Comparison of ENCODE assay signal across 19 cellular contexts in the genomic region with DNA sequence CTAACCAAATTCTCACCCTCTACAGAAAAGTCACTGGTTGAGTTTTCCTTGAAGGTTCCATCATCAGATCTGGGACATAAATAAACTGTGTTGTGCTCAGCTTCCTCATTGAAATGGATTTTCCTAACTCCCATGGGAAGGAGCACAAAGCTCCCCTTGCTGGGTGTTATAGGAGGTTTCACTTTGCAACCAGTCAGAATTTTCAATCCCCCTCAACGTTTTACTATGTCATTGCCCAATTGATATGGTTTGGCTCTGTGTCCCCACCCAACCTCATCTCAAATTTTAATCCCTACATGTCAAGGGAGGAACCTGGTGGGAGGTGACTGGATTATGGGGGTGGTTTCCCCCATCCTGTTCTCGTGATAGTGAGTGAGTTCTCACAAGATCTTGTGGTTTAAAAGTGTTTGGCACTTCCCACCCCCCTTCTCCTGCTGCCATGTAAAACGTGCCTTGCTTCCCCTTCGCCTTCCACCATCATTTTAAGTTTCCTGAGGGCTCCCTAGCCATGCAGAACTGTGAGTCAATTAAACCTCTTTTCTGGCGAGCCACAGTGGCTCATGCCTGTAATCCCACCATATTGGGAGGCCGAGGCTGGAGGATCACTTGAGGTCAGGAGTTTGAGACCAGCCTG.
A peak's percentile ranks its signal among the peaks of the same experiment; 100 is the strongest.
DNase-seq lines count a peak whose midpoint lies in the region; ATAC-seq and TF ChIP-seq lines count a peak whose summit lies in the region.
"Had no signal": no experiment of that assay in that cellular context is flagged by ENCODE, and none has a peak within 500 bp of the region (broad histone marks: within the 10 kb centered on the region; RNA-seq: fewer than 3 reads in every experiment).

No MANE protein-coding gene starts in this region.

- peak overlapping the region; percentile 51 for H3K27ac Mint-ChIP-seq in activated CD4-positive, alpha-beta T cell treated with anti-CD3 and anti-CD28 coated beads for 36 hours
- peak overlapping the region; percentile 66 for H3K27ac Mint-ChIP-seq in activated naive CD8-positive, alpha-beta T cell treated with anti-CD3 and anti-CD28 coated beads for 36 hours
- peak overlapping the region; percentile 26 to 42 for H3K27ac Mint-ChIP-seq in natural killer cell
- H3K27ac Mint-ChIP-seq: activated T-helper 1 cell treated with anti-CD3 and anti-CD28 coated beads, Interleukin-12 subunit alpha, Interleukin-12 subunit beta, Interleukin-2, Interleukin-4 antibody, amounts not matched to agents 30 ng/mL and 10 ng/mL and 1 ng/mL, durations not matched to agents 14 hours and 24 hours and 36 hours; type B pancreatic cell had no signal

- POLR2A ChIA-PET in activated CD4-positive, alpha-beta T cell treated with anti-CD3 and anti-CD28 coated beads for 36 hours (lab: Charles Lee) = no interaction called here

- H3K4me1 Mint-ChIP-seq in activated CD4-positive, alpha-beta T cell treated with anti-CD3 and anti-CD28 coated beads for 36 hours = peaks cover 13% of the 10 kb centered on the region
- H3K4me1 Mint-ChIP-seq in activated naive CD8-positive, alpha-beta T cell treated with anti-CD3 and anti-CD28 coated beads for 36 hours = peaks cover 10% of the 10 kb centered on the region
- H3K4me1 Mint-ChIP-seq in natural killer cell = peaks cover 6 to 7% of the 10 kb centered on the region in 2 donors
- H3K4me1 Mint-ChIP-seq: neural crest cell had no signal

- H3K4me3 Mint-ChIP-seq in activated CD4-positive, alpha-beta T cell treated with anti-CD3 and anti-CD28 coated beads for 36 hours = no peak overlapping the region
- H3K4me3 Mint-ChIP-seq in activated naive CD8-positive, alpha-beta T cell treated with anti-CD3 and anti-CD28 coated beads for 36 hours = no peak overlapping the region
- no peak overlapping the region for H3K4me3 Mint-ChIP-seq in natural killer cell
- H3K4me3 Mint-ChIP-seq: activated T-helper 1 cell treated with anti-CD3 and anti-CD28 coated beads, Interleukin-12 subunit alpha, Interleukin-12 subunit beta, Interleukin-2, Interleukin-4 antibody, amounts not matched to agents 30 ng/mL and 10 ng/mL and 1 ng/mL, durations not matched to agents 14 hours and 24 hours and 36 hours; neural crest cell; type B pancreatic cell had no signal

- no peak for ATAC-seq in activated CD4-positive, alpha-beta T cell treated with anti-CD3 and anti-CD28 coated beads for 36 hours
- no peak for ATAC-seq in natural killer cell

- no peaks in the 10 kb centered on the region for H3K9me3 Mint-ChIP-seq in activated CD4-positive, alpha-beta T cell treated with anti-CD3 and anti-CD28 coated beads for 36 hours (ENCODE audit: low read depth)
- no peaks in the 10 kb centered on the region for H3K9me3 Mint-ChIP-seq in activated naive CD8-positive, alpha-beta T cell treated with anti-CD3 and anti-CD28 coated beads for 36 hours
- H3K9me3 Mint-ChIP-seq in natural killer cell = no peaks in the 10 kb centered on the region
- H3K9me3 Mint-ChIP-seq: activated T-helper 1 cell treated with anti-CD3 and anti-CD28 coated beads, Interleukin-12 subunit alpha, Interleukin-12 subunit beta, Interleukin-2, Interleukin-4 antibody, amounts not matched to agents 30 ng/mL and 10 ng/mL and 1 ng/mL, durations not matched to agents 14 hours and 24 hours and 36 hours; neural crest cell; type B pancreatic cell had no signal

- peaks cover 69% of the 10 kb centered on the region for H3K36me3 Mint-ChIP-seq in activated CD4-positive, alpha-beta T cell treated with anti-CD3 and anti-CD28 coated beads for 36 hours (ENCODE audit: low read depth)
- peaks cover 37% of the 10 kb centered on the region for H3K36me3 Mint-ChIP-seq in activated naive CD8-positive, alpha-beta T cell treated with anti-CD3 and anti-CD28 coated beads for 36 hours
- H3K36me3 Mint-ChIP-seq in natural killer cell = peaks cover 24% of the 10 kb centered on the region

- TF ChIP-seq CTCF in natural killer cell (IDR thresholded peaks at IDR 0.05) = no peak

- DNase-seq in activated CD4-positive, alpha-beta T cell treated with anti-CD3 and anti-CD28 coated beads for 36 hours = no peak
- no peak for DNase-seq in activated CD4-positive, alpha-beta T cell treated with anti-CD3 and anti-CD28 coated beads for 48 hours
- DNase-seq in MV-4-11 (lab: John Stamatoyannopoulos, UW) (peak; percentile 52), natural killer cell (no peak), NCI-H2081 treated with DMSO at 0.1 percent for 48 hours (lab: John Stamatoyannopoulos, UW) (no peak)
- DNase-seq in activated naive CD8-positive, alpha-beta T cell treated with anti-CD3 and anti-CD28 coated beads for 36 hours = no peak
- no peak for DNase-seq in effector CD4-positive, alpha-beta T cell
- no peak for DNase-seq in activated CD8-positive, alpha-beta memory T cell treated with anti-CD3 and anti-CD28 coated beads, Interleukin-2, amount 50 U/mL, for 4 hours
- DNase-seq: anterior cingulate cortex; C1 segment of cervical spinal cord; mesenchymal stem cell; NCI-H1417 treated with DMSO at 0.1 percent for 48 hours; NCI-H774; PC-9; stimulated activated naive CD4-positive, alpha-beta T cell; T1000 had no signal

- CTCF ChIA-PET in activated CD4-positive, alpha-beta T cell treated with anti-CD3 and anti-CD28 coated beads for 36 hours (lab: Charles Lee) = no interaction called here

- H3K27me3 Mint-ChIP-seq in activated CD4-positive, alpha-beta T cell treated with anti-CD3 and anti-CD28 coated beads for 36 hours = no peaks in the 10 kb centered on the region
- no peaks in the 10 kb centered on the region for H3K27me3 Mint-ChIP-seq in activated naive CD8-positive, alpha-beta T cell treated with anti-CD3 and anti-CD28 coated beads for 36 hours
- no peaks in the 10 kb centered on the region for H3K27me3 Mint-ChIP-seq in natural killer cell (ENCODE audit: low read depth in 2 of 2)
- H3K27me3 Mint-ChIP-seq: type B pancreatic cell had no signal

- intact Hi-C loops in activated CD4-positive, alpha-beta T cell treated with anti-CD3 and anti-CD28 coated beads for 36 hours (cut with DNase I, micrococcal nuclease) = no loop called here
- intact Hi-C loops in natural killer cell (cut with micrococcal nuclease) = no loop called here
